ENCODE assay signal across 8 cellular contexts in the genomic region with DNA sequence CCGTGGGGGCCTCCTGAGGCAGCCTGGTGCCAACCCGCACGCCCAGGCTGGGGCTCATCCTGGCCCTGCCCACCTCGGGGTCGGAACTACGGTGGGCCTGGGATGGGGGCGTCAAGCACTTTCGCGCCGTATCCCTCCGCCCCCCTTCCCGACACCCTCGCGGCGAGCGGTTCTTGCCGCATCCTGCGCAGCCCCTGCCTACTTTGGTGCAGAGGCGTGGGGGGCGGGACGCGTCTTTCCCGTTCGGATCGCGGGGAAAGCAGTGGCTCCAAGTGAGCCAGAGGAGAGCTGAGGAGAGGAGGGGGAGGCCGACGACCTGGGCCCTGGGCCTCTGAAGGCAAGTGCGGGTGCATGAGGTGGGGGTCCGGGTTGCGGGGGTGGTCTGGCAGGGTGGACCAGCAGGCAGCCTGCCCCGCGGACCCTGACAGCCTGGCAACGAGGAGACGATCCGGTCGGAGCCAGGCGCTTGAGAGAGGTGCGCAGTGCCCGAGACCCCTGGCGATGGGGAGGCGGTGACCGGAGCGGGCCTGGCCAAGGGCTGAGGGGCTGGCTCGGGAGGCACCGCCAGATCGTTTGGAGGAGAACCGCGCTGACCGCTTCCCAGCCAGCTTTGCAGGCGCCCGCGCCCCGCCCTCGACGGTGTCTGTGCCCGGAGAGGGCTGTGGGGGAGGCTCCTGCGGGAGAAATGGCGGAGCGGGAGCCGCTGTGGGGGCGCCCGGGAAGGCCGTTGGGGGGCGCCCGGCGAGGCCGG. TPM values are rescaled to one million over a fixed set of nuclear protein-coding genes. Genes with fewer than 3 reads are reported as not detected.
DNase-seq lines count a peak whose midpoint lies in the region; ATAC-seq, FAIRE-seq and TF ChIP-seq lines count a peak whose summit lies in the region.

TSS of gene GPRASP2 (plus strand) at position 233 of the 751 bp plus-strand sequence. CDS start 2,422 bp downstream, outside the sequence.

- peak; percentile 73 for DNase-seq in NCI-H748 (lab: John Stamatoyannopoulos, UW; ENCODE audit: unreplicated experiment)
- DNase-seq in NCI-H748 treated with DMSO at 0.1 percent for 48 hours (lab: John Stamatoyannopoulos, UW), result no peak
- DNase-seq in NCI-H2171 (lab: John Stamatoyannopoulos, UW), result peak; percentile 1
- DNase-seq in astrocyte of the spinal cord (ENCODE audit: low read depth, low spot score), result peak; percentile 10
- DNase-seq in right cardiac atrium, result peak; percentile 70 to 89 (median 88)
- peak; percentile 23 to 93 (median 58) for DNase-seq in posterior cingulate gyrus
- no peak for DNase-seq in NCI-H526 treated with DMSO at 0.1 percent for 48 hours (lab: John Stamatoyannopoulos, UW)
- no peak for DNase-seq in RCC 7860 (ENCODE audit: low spot score)

- TF ChIP-seq CTCF in astrocyte of the spinal cord (IDR thresholded peaks at IDR 0.05; ENCODE audit: low read depth, low read length), result no peak

- under 1% methylated on average over 68 of the region's 68 CpGs for WGBS in right cardiac atrium

- no peaks in the 10 kb centered on the region for H3K9me3 ChIP-seq in right cardiac atrium (ENCODE audit: control insufficient read depth, low read length)

- H3K4me3 ChIP-seq in astrocyte of the spinal cord (ENCODE audit: low read depth, low read length), result peak within 1 kb of the TSS; percentile 61
- H3K4me3 ChIP-seq in right cardiac atrium (ENCODE audit: low read length), result peak within 1 kb of the TSS; percentile 53

- H3K27ac ChIP-seq in right cardiac atrium (ENCODE audit: low read length), result peak within 1 kb of the TSS; percentile 73

- intact Hi-C loops in right cardiac atrium (cut with DNase I) (no loop called here), posterior cingulate gyrus (cut with DNase I) (loop anchor here (5.0 to 10.0 kb wide), 2 partner anchors 60 to 118 kb away; partner anchors contain the start of genes ARMCX5 and GPRASP1)

- in situ Hi-C loops in astrocyte of the spinal cord (cut with HindIII; ENCODE audit: low sequenced_read_pairs), result no loop called here

- peak; percentile 93 to 94 for ATAC-seq in right cardiac atrium

- no peaks in the 10 kb centered on the region for H3K4me1 ChIP-seq in right cardiac atrium (ENCODE audit: control insufficient read depth, insufficient read depth, low read length)

- H3K27me3 ChIP-seq in right cardiac atrium (ENCODE audit: control insufficient read depth, insufficient read depth), result no peaks in the 10 kb centered on the region

- no peak for FAIRE-seq in RCC 7860 (lab: Jason Lieb, UNC)

RNA-seq across cellular contexts. Expression of gene GPRASP2, which starts in this region (rescaled TPM):
- 10 to 100 TPM; 21.2 to 24.1 (median 23.0) TPM for total RNA-seq in right cardiac atrium
- 9.9 TPM for polyA plus RNA-seq in right cardiac atrium

Comparison
In these comparisons a context has a peak if more than half of its experiments do, and no peak if none do; other contexts are left out.
1. DNase-seq: peak in NCI-H748 (single experiment), NCI-H2171 (single experiment), astrocyte of the spinal cord (single experiment), right cardiac atrium (3 of 3) and posterior cingulate gyrus (10 of 10); none in NCI-H748 treated with DMSO at 0.1 percent for 48 hours (single experiment), NCI-H526 treated with DMSO at 0.1 percent for 48 hours (single experiment) and RCC 7860 (single experiment).